8 cellular contexts compared by ENCODE assay signal in genomic region chr22:28884754-28885375, GRCh38. TPM values are rescaled to one million over a fixed set of nuclear protein-coding genes. Genes with fewer than 3 reads are reported as not detected.
DNase-seq lines count a peak whose midpoint lies in the region; ATAC-seq and TF ChIP-seq lines count a peak whose summit lies in the region.

No MANE protein-coding gene starts in this region.

- no peak for ATAC-seq in activated CD8-positive, alpha-beta T cell treated with anti-CD3 and anti-CD28 coated beads for 36 hours
- no peak for ATAC-seq in stimulated activated memory B cell treated with anti-CD40 and anti-IgM and Interleukin-4, amounts not matched to agents 10 μg/mL and 1 μg/mL and 100 μg/mL, for 72 hours

- H3K4me1 ChIP-seq in iPS-18a (ENCODE audit: control insufficient read depth, low read depth, low read length) = peaks cover 29% of the 10 kb centered on the region

- no peak overlapping the region for H3K27ac ChIP-seq in iPS-18a (ENCODE audit: low read length)

- no peaks in the 10 kb centered on the region for H3K36me3 ChIP-seq in iPS-18a (ENCODE audit: control insufficient read depth, low read depth, low read length)

- H3K36me3 Mint-ChIP-seq in activated CD8-positive, alpha-beta T cell treated with anti-CD3 and anti-CD28 coated beads for 36 hours (ENCODE audit: low read depth) = no peaks in the 10 kb centered on the region
- H3K36me3 Mint-ChIP-seq in stimulated activated memory B cell treated with anti-CD40 and anti-IgM and Interleukin-4, amounts not matched to agents 10 μg/mL and 1 μg/mL and 100 μg/mL, for 72 hours = no peaks in the 10 kb centered on the region

- no peaks in the 10 kb centered on the region for H3K9me3 Mint-ChIP-seq in activated CD8-positive, alpha-beta T cell treated with anti-CD3 and anti-CD28 coated beads for 36 hours
- H3K9me3 Mint-ChIP-seq in stimulated activated memory B cell treated with anti-CD40 and anti-IgM and Interleukin-4, amounts not matched to agents 10 μg/mL and 1 μg/mL and 100 μg/mL, for 72 hours = no peaks in the 10 kb centered on the region

- no peak overlapping the region for H3K27ac Mint-ChIP-seq in activated CD8-positive, alpha-beta T cell treated with anti-CD3 and anti-CD28 coated beads for 36 hours
- H3K27ac Mint-ChIP-seq in stimulated activated memory B cell treated with anti-CD40 and anti-IgM and Interleukin-4, amounts not matched to agents 10 μg/mL and 1 μg/mL and 100 μg/mL, for 72 hours = no peak overlapping the region

- intact Hi-C loops in activated CD8-positive, alpha-beta T cell treated with anti-CD3 and anti-CD28 coated beads for 36 hours (cut with micrococcal nuclease) = no loop called here

- no peak overlapping the region for H3K9ac ChIP-seq in iPS-18a (ENCODE audit: low read length)

- H3K9me3 ChIP-seq in iPS-18a (ENCODE audit: control insufficient read depth, low read depth, low read length) = no peaks in the 10 kb centered on the region

- H3K4me1 Mint-ChIP-seq in activated CD8-positive, alpha-beta T cell treated with anti-CD3 and anti-CD28 coated beads for 36 hours (ENCODE audit: low read depth) = peaks cover 23% of the 10 kb centered on the region
- H3K4me1 Mint-ChIP-seq in stimulated activated memory B cell treated with anti-CD40 and anti-IgM and Interleukin-4, amounts not matched to agents 10 μg/mL and 1 μg/mL and 100 μg/mL, for 72 hours = peaks cover 24% of the 10 kb centered on the region

- no peak for TF ChIP-seq CTCF in activated CD8-positive, alpha-beta T cell treated with anti-CD3 and anti-CD28 coated beads for 36 hours (IDR thresholded peaks at IDR 0.05)

- peak overlapping the region; percentile 72 for H3K4me3 Mint-ChIP-seq in activated CD8-positive, alpha-beta T cell treated with anti-CD3 and anti-CD28 coated beads for 36 hours
- H3K4me3 Mint-ChIP-seq in stimulated activated memory B cell treated with anti-CD40 and anti-IgM and Interleukin-4, amounts not matched to agents 10 μg/mL and 1 μg/mL and 100 μg/mL, for 72 hours = peak overlapping the region; percentile 62

- DNase-seq in NCI-H524 (lab: John Stamatoyannopoulos, UW) = peak; percentile 26 to 46
- no peak for DNase-seq in NCI-H524 treated with DMSO at 0.1 percent for 48 hours (lab: John Stamatoyannopoulos, UW)
- no peak for DNase-seq in activated CD8-positive, alpha-beta T cell treated with anti-CD3 and anti-CD28 coated beads for 36 hours
- DNase-seq in stimulated activated CD4-positive, alpha-beta T cell treated with anti-CD3 and anti-CD28 coated beads, Interleukin-15, amount 100 ng/mL, for 24 hours = no peak
- no peak for DNase-seq in SW 1271 (lab: John Stamatoyannopoulos, UW)
- DNase-seq in putamen (ENCODE audit: low spot score) = no peak

- H3K4me3 ChIP-seq in iPS-18a (ENCODE audit: low read length) = peak overlapping the region; percentile 85

- CTCF ChIA-PET in activated CD8-positive, alpha-beta T cell treated with anti-CD3 and anti-CD28 coated beads for 36 hours (lab: Charles Lee) = interaction anchor here (1.4 kb wide), 1 partner anchor 156 kb away, joined by 5 read pairs; no protein-coding TSS in a partner anchor

- H3K27me3 ChIP-seq in iPS-18a (ENCODE audit: control insufficient read depth, insufficient read depth, low read length) = peaks cover 12% of the 10 kb centered on the region

- peaks cover 41% of the 10 kb centered on the region for H3K27me3 Mint-ChIP-seq in activated CD8-positive, alpha-beta T cell treated with anti-CD3 and anti-CD28 coated beads for 36 hours
- peaks cover 26% of the 10 kb centered on the region for H3K27me3 Mint-ChIP-seq in stimulated activated memory B cell treated with anti-CD40 and anti-IgM and Interleukin-4, amounts not matched to agents 10 μg/mL and 1 μg/mL and 100 μg/mL, for 72 hours

- POLR2A ChIA-PET in activated CD8-positive, alpha-beta T cell treated with anti-CD3 and anti-CD28 coated beads for 36 hours (lab: Charles Lee) = interaction anchor here (0.7 to 0.9 kb wide), 3 partner anchors 84 to 124 kb away, joined by 3 read pairs; no protein-coding TSS in a partner anchor

RNA-seq across cellular contexts. Expression of gene ZNRF3, which starts 1.5 kb away (rescaled TPM):
- 1 to 10 TPM; 2.0 to 2.5 TPM for total RNA-seq in activated CD8-positive, alpha-beta T cell treated with anti-CD3 and anti-CD28 coated beads for 36 hours

Comparison
In these comparisons a context has a peak if more than half of its experiments do, and no peak if none do; other contexts are left out.
1. DNase-seq: peak in NCI-H524 (2 of 2); none in NCI-H524 treated with DMSO at 0.1 percent for 48 hours (single experiment), activated CD8-positive, alpha-beta T cell treated with anti-CD3 and anti-CD28 coated beads for 36 hours (single experiment), stimulated activated CD4-positive, alpha-beta T cell treated with anti-CD3 and anti-CD28 coated beads, Interleukin-15, amount 100 ng/mL, for 24 hours (single experiment), SW 1271 (0 of 2) and putamen (single experiment).